In the genomic region with DNA sequence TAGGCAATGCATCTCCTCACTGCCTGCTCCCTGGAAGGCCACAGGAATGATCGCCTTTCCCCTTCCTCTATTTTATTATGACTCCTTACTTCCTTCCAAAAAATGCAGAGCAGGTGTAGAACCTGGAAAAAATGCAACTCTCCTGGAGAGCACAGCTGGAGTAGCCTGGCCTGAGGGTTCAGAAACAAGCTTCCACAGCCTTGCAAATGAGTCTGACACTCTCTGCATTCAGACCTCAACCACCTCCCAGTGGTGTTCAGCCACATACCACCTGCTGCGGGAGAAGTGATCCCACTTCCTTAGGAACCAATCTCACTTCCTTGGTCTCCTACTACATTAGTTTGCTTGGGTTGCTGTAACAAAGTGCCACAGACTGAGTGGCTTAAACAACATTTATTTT, we compare ENCODE assay signal across 15 cellular contexts.
"Had no signal": no experiment of that assay in that cellular context is flagged by ENCODE, and none has a peak within 500 bp of the region (broad histone marks: within the 10 kb centered on the region; RNA-seq: fewer than 3 reads in every experiment).

No MANE protein-coding gene starts in this region.

- H3K27me3 ChIP-seq: adrenal gland, cardiac muscle cell, upper lobe of right lung had no signal

- FAIRE-seq: colon, kidney had no signal

- H3K4me1 ChIP-seq: adrenal gland, upper lobe of right lung had no signal

- H3K36me3 ChIP-seq: adrenal gland, cardiac muscle cell, left ventricle myocardium inferior, thoracic aorta, upper lobe of right lung had no signal

- ATAC-seq: activated T-cell treated with anti-CD3 and anti-CD28 coated beads, Interleukin-2, amount 50 U/mL, for 4 hours; esophagus mucosa; natural killer cell; stimulated activated effector memory CD8-positive, alpha-beta T cell treated with anti-CD3 and anti-CD28 coated beads, Interleukin-12 subunit alpha, Interleukin-12 subunit beta, amount 100 ng/mL, for 72 hours; upper lobe of right lung had no signal

- H3K27ac Mint-ChIP-seq: activated CD4-positive, alpha-beta memory T cell treated with anti-CD3 and anti-CD28 coated beads for 36 hours; activated naive CD4-positive, alpha-beta T cell treated with anti-CD3 and anti-CD28 coated beads, Interleukin-2, amount 50 U/mL, for 24 hours; natural killer cell; stimulated activated effector memory CD8-positive, alpha-beta T cell treated with anti-CD3 and anti-CD28 coated beads, Interleukin-12 subunit alpha, Interleukin-12 subunit beta, amount 100 ng/mL, for 72 hours had no signal

- H3K27me3 Mint-ChIP-seq: activated CD4-positive, alpha-beta memory T cell treated with anti-CD3 and anti-CD28 coated beads for 36 hours had no signal

- DNase-seq: activated CD4-positive, alpha-beta memory T cell treated with anti-CD3 and anti-CD28 coated beads for 36 hours; activated effector memory CD4-positive, alpha-beta T cell treated with anti-CD3 and anti-CD28 coated beads, Interleukin-2, amount 50 U/mL, for 16 hours; activated T-cell treated with anti-CD3 and anti-CD28 coated beads, Interleukin-2, amount 50 U/mL, for 4 hours; adrenal gland; kidney; left ventricle myocardium inferior; natural killer cell; retina; upper lobe of right lung had no signal

- H3K4me3 Mint-ChIP-seq: activated CD4-positive, alpha-beta memory T cell treated with anti-CD3 and anti-CD28 coated beads for 36 hours; activated naive CD4-positive, alpha-beta T cell treated with anti-CD3 and anti-CD28 coated beads, Interleukin-2, amount 50 U/mL, for 24 hours; activated T-cell treated with anti-CD3 and anti-CD28 coated beads, Interleukin-2, amount 50 U/mL, for 4 hours; natural killer cell; stimulated activated effector memory CD8-positive, alpha-beta T cell treated with anti-CD3 and anti-CD28 coated beads, Interleukin-12 subunit alpha, Interleukin-12 subunit beta, amount 100 ng/mL, for 72 hours had no signal

- H3K36me3 Mint-ChIP-seq: activated CD4-positive, alpha-beta memory T cell treated with anti-CD3 and anti-CD28 coated beads for 36 hours; activated naive CD4-positive, alpha-beta T cell treated with anti-CD3 and anti-CD28 coated beads, Interleukin-2, amount 50 U/mL, for 24 hours; natural killer cell; stimulated activated effector memory CD8-positive, alpha-beta T cell treated with anti-CD3 and anti-CD28 coated beads, Interleukin-12 subunit alpha, Interleukin-12 subunit beta, amount 100 ng/mL, for 72 hours had no signal

- H3K27ac ChIP-seq: adrenal gland, cardiac muscle cell, left ventricle myocardium inferior, thoracic aorta, upper lobe of right lung had no signal

- H3K4me3 ChIP-seq: adrenal gland, cardiac muscle cell, left ventricle myocardium inferior, thoracic aorta, upper lobe of right lung had no signal

- H3K9me3 Mint-ChIP-seq: activated CD4-positive, alpha-beta memory T cell treated with anti-CD3 and anti-CD28 coated beads for 36 hours; activated naive CD4-positive, alpha-beta T cell treated with anti-CD3 and anti-CD28 coated beads, Interleukin-2, amount 50 U/mL, for 24 hours had no signal

- H3K9me3 ChIP-seq: adrenal gland, left ventricle myocardium inferior, thoracic aorta, upper lobe of right lung had no signal

- H3K4me1 Mint-ChIP-seq: activated naive CD4-positive, alpha-beta T cell treated with anti-CD3 and anti-CD28 coated beads, Interleukin-2, amount 50 U/mL, for 24 hours; natural killer cell; stimulated activated effector memory CD8-positive, alpha-beta T cell treated with anti-CD3 and anti-CD28 coated beads, Interleukin-12 subunit alpha, Interleukin-12 subunit beta, amount 100 ng/mL, for 72 hours had no signal
